Comparison of ENCODE assay signal across 8 cellular contexts in the genomic region with DNA sequence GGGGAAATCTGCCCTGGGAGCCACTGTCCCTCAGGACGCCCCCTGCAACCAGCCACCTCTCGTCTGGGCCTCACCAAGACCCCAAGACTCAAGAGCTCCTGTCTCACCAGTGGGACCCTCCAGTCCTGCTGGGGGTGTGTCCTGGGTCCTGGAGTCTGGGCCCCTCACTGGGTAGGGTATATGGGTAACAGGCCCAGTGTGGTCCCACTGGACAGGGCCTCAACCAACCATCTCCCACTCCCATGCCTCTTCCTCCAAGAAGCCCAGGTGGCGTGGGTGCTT. TPM values are rescaled to one million over a fixed set of nuclear protein-coding genes. Genes with fewer than 3 reads are reported as not detected.
DNase-seq lines count a peak whose midpoint lies in the region; ATAC-seq and TF ChIP-seq lines count a peak whose summit lies in the region.

No MANE protein-coding gene starts in this region.

- POLR2A ChIA-PET in GM10248 (lab: Yijun Ruan, JAX): no interaction called here

- WGBS in sigmoid colon, 2 donors: 56 to 89% methylated on average over 3 of the region's 3 CpGs

- peak; percentile 25 for DNase-seq in GM10248 (ENCODE audit: extremely low spot score)
- DNase-seq in UCSD-AML1 (lab: John Stamatoyannopoulos, UW; ENCODE audit: unreplicated experiment): peak; percentile 52
- no peak for DNase-seq in right atrium auricular region (ENCODE audit: low spot score)
- DNase-seq in sigmoid colon: no peak
- DNase-seq in effector CD4-positive, alpha-beta T cell: no peak
- no peak for DNase-seq in NCI-H1436 (lab: John Stamatoyannopoulos, UW)

- H3K4me1 ChIP-seq in right atrium auricular region: peaks cover 0 to 73% of the 10 kb centered on the region in 2 donors
- peaks cover 0 to 88% (median 86%) of the 10 kb centered on the region in 4 donors for H3K4me1 ChIP-seq in sigmoid colon

- intact Hi-C loops in sigmoid colon (cut with DNase I): no loop called here

- H3K36me3 ChIP-seq in right atrium auricular region (no peaks in the 10 kb centered on the region), sigmoid colon (peaks cover 0 to 10% (median 0%) of the 10 kb centered on the region in 4 donors)

- H3K9me3 ChIP-seq in right atrium auricular region (no peaks in the 10 kb centered on the region), sigmoid colon (no peaks in the 10 kb centered on the region)

- H3K27ac ChIP-seq in right atrium auricular region (peak overlapping the region; percentile 81 to 87), sigmoid colon (peak overlapping the region; percentile 93 to 99 (median 96))

- TF ChIP-seq CTCF in GM10248 (IDR thresholded peaks at IDR 0.05; ENCODE audit: control extremely low read depth, extremely low read depth, low read depth, missing control alignments) (no peak), right atrium auricular region (IDR thresholded peaks at IDR 0.05) (no peak), sigmoid colon (IDR thresholded peaks at IDR 0.05) (no peak)

- no peak for ATAC-seq in GM19351 (IDR thresholded peaks at IDR 0.05; ENCODE audit: unreplicated experiment)
- no peak for ATAC-seq in HG03095 (IDR thresholded peaks at IDR 0.05; ENCODE audit: unreplicated experiment)

- TF ChIP-seq POLR2A in sigmoid colon (IDR thresholded peaks at IDR 0.05): no peak

- H3K27me3 ChIP-seq in right atrium auricular region: no peaks in the 10 kb centered on the region
- no peaks in the 10 kb centered on the region for H3K27me3 ChIP-seq in sigmoid colon

- no peak for TF ChIP-seq EP300 in sigmoid colon (IDR thresholded peaks at IDR 0.05)

- peak overlapping the region; percentile 32 to 56 for H3K4me3 ChIP-seq in right atrium auricular region
- peak overlapping the region; percentile 36 to 78 (median 64) for H3K4me3 ChIP-seq in sigmoid colon

- CTCF ChIA-PET in GM10248 (lab: Yijun Ruan, JAX): interaction anchor here (1.1 to 1.5 kb wide), 2 partner anchors 36 to 63 kb away, joined by 3 to 4 read pairs; a partner anchor contains a TSS

RNA-seq across cellular contexts. Expression of a gene that starts 0.7 kb away (rescaled TPM):
- total RNA-seq in right atrium auricular region: 10 to 100 TPM; 13.0 to 15.2 TPM
- 100 to 1,000 TPM in 1 of 4 donors, 10 to 100 TPM in 3; 47.1 to 107 (median 71.1) TPM for total RNA-seq in sigmoid colon
- polyA plus RNA-seq in sigmoid colon: 10 to 100 TPM in 1 of 3 donors, 1 to 10 TPM in 2; 2.4 to 44.2 (median 3.7) TPM

RNA-seq across cellular contexts. Expression of a gene that starts 13.7 kb away (rescaled TPM):
- total RNA-seq in right atrium auricular region (1 to 10 TPM; 2.2 to 2.4 TPM), sigmoid colon (10 to 100 TPM; 10.0 to 23.0 (median 15.8) TPM)
- polyA plus RNA-seq in sigmoid colon: 1 to 10 TPM in 2 of 3 donors, under 1 TPM in 1; 0.69 to 5.4 (median 3.8) TPM

RNA-seq across cellular contexts. Expression of a gene that starts 14.7 kb away (rescaled TPM):
- total RNA-seq in right atrium auricular region: 1 to 10 TPM; 1.4 to 2.8 TPM
- total RNA-seq in sigmoid colon: under 1 TPM; 0.16 to 0.55 (median 0.45) TPM
- 1 to 10 TPM in 1 of 3 donors, under 1 TPM in 1, not detected in 1; under 0.01 to 1.5 TPM for polyA plus RNA-seq in sigmoid colon

RNA-seq across cellular contexts. Expression of a gene that starts 27.7 kb away (rescaled TPM):
- 100 to 1,000 TPM; 160 to 218 TPM for total RNA-seq in right atrium auricular region
- 100 to 1,000 TPM; 133 to 235 (median 206) TPM for total RNA-seq in sigmoid colon
- 100 to 1,000 TPM; 155 to 216 (median 171) TPM for polyA plus RNA-seq in sigmoid colon

RNA-seq across cellular contexts. Expression of a gene that starts 35.6 kb away (rescaled TPM):
- 10 to 100 TPM; 41.6 to 44.2 TPM for total RNA-seq in right atrium auricular region
- total RNA-seq in sigmoid colon: 100 to 1,000 TPM; 139 to 375 (median 173) TPM
- 10 to 100 TPM; 15.0 to 99.6 (median 16.2) TPM for polyA plus RNA-seq in sigmoid colon

Comparison
In these comparisons a context has a peak if more than half of its experiments do, and no peak if none do; other contexts are left out.
1. DNase-seq: peak in GM10248 (single experiment) and UCSD-AML1 (single experiment); none in right atrium auricular region (single experiment), sigmoid colon (single experiment), effector CD4-positive, alpha-beta T cell (single experiment) and NCI-H1436 (single experiment).